ENCODE assay signal across 1 cellular context in genomic region chr9:110251770-110252169, GRCh38.
TF ChIP-seq lines count a peak whose summit lies in the region.

No MANE protein-coding gene starts in this region.

TF ChIP-seq in HepG2, 621 proteins besides CTCF, POLR2A, EP300 and RAD21:
- TF ChIP-seq ZMYM2 (CRISPR knock-in tag; IDR thresholded peaks at IDR 0.05) (peak; percentile 36; the same call in 1 of the 2 replicates), ZNF460 (CRISPR knock-in tag; IDR thresholded peaks at IDR 0.05; ENCODE audit: borderline replicate concordance) (peak; percentile 73), ZNF7 (CRISPR knock-in tag; IDR thresholded peaks at IDR 0.05) (0 out of 2 replicates have a peak, but pooled peaks have one; percentile 53)
